In genomic region chr9:33230756-33231691, GRCh38 we compare ENCODE assay signal across 25 cellular contexts. TPM values are rescaled to one million over a fixed set of nuclear protein-coding genes. Genes with fewer than 3 reads are reported as not detected.
DNase-seq lines count a peak whose midpoint lies in the region; ATAC-seq, FAIRE-seq and TF ChIP-seq lines count a peak whose summit lies in the region.
"Had no signal": no experiment of that assay in that cellular context is flagged by ENCODE, and none has a peak within 500 bp of the region (broad histone marks: within the 10 kb centered on the region; RNA-seq: fewer than 3 reads in every experiment).

No MANE protein-coding gene starts in this region.

- H4K20me1 ChIP-seq in osteoblast (ENCODE audit: insufficient read depth, low read length) = no peaks in the 10 kb centered on the region

- no peak overlapping the region for H3K4me2 ChIP-seq in A549
- no peak overlapping the region for H3K4me2 ChIP-seq in osteoblast (ENCODE audit: insufficient read depth, low read length)
- H3K4me2 ChIP-seq: GM23338 had no signal

- no peaks in the 10 kb centered on the region for H3K27me3 ChIP-seq in osteoblast (ENCODE audit: insufficient read depth, low read length)
- H3K27me3 ChIP-seq: esophagus muscularis mucosa had no signal

- H3K27ac ChIP-seq in A549 (peak overlapping the region; percentile 96 to 99), osteoblast (ENCODE audit: low read depth, low read length) (no peak overlapping the region)
- H3K27ac ChIP-seq: esophagus muscularis mucosa, gastroesophageal sphincter had no signal

- H3K79me2 ChIP-seq in osteoblast (ENCODE audit: insufficient read depth, low read length) = no peaks in the 10 kb centered on the region

- CTCF ChIA-PET in A549 (lab: Yijun Ruan, JAX) = interaction anchor here (0.6 to 5.5 kb wide), 12 partner anchors 9 to 491 kb away, joined by 3 to 33 read pairs (median 4); partner anchors contain the start of genes AQP7, CHMP5 and SPINK4

- TF ChIP-seq CTCF in A549 (IDR thresholded peaks at IDR 0.05) = no peak
- no peak for TF ChIP-seq CTCF in astrocyte of the spinal cord (IDR thresholded peaks at IDR 0.05; ENCODE audit: low read depth, low read length)
- TF ChIP-seq CTCF in osteoblast (IDR thresholded peaks at IDR 0.05; ENCODE audit: extremely low read depth, low read depth, low read length) = no peak

- H3K4me3 ChIP-seq in A549 = no peak overlapping the region
- no peak overlapping the region for H3K4me3 ChIP-seq in astrocyte of the spinal cord (ENCODE audit: low read depth, low read length)
- no peak overlapping the region for H3K4me3 ChIP-seq in osteoblast (ENCODE audit: insufficient read depth, low read length)
- H3K4me3 ChIP-seq: esophagus muscularis mucosa, gastroesophageal sphincter, GM23338 had no signal

- H2AFZ ChIP-seq in osteoblast (ENCODE audit: low read length) = no peak overlapping the region
- H2AFZ ChIP-seq: GM23338 had no signal

- in situ Hi-C loops in astrocyte of the spinal cord (cut with HindIII; ENCODE audit: low sequenced_read_pairs) = loop anchor here (25.0 kb wide), 1 partner anchor 144 kb away; the partner anchor contains the start of gene SMU1

- H3K4me1 ChIP-seq in A549 (peaks cover 71% of the 10 kb centered on the region), osteoblast (ENCODE audit: insufficient read depth, low read length) (peaks cover 14% of the 10 kb centered on the region)
- H3K4me1 ChIP-seq: gastroesophageal sphincter had no signal

- TF ChIP-seq EP300 in A549 (IDR thresholded peaks at IDR 0.05) = no peak

- peaks cover 20% of the 10 kb centered on the region for H3K9me3 ChIP-seq in A549
- H3K9me3 ChIP-seq in osteoblast (ENCODE audit: low read depth, low read length) = no peaks in the 10 kb centered on the region
- H3K9me3 ChIP-seq: esophagus muscularis mucosa, gastroesophageal sphincter had no signal

- TF ChIP-seq RAD21 in A549 (conservative IDR thresholded peaks at IDR 0.05 in 1 of 2, IDR thresholded peaks at IDR 0.05 in 1 of 2) = no peak

- no peak for TF ChIP-seq POLR2A in A549 (IDR thresholded peaks at IDR 0.05; ENCODE audit: low read length)

- FAIRE-seq in A549 (lab: Jason Lieb, UNC) = no peak
- FAIRE-seq: D721Med, GM19239 had no signal

- 93% methylated on average over 13 of the region's 13 CpGs for WGBS in A549 (ENCODE audit: missing lambda C conversion rate)

- POLR2A ChIA-PET in A549 (lab: Yijun Ruan, JAX) = no interaction called here

- DNase-seq in A549 (ENCODE audit: low read depth in 1 of 2, low spot score in 1 of 2) = no peak
- peak; percentile 78 for DNase-seq in LoVo (ENCODE audit: low spot score)
- peak; percentile 33 for DNase-seq in astrocyte of the spinal cord (ENCODE audit: low read depth, low spot score)
- DNase-seq in osteoblast (ENCODE audit: insufficient read length, low spot score, missing footprints) = peak; percentile 53
- DNase-seq: activated CD8-positive, alpha-beta T cell treated with anti-CD3 and anti-CD28 coated beads, Interleukin-2, amount 10 ng/mL, durations not matched to agents 7 days and 5 days; activated naive CD4-positive, alpha-beta T cell; activated T-cell treated with anti-CD3 and anti-CD28 coated beads, Interleukin-2, amount 50 U/mL, for 1 hour; amniotic stem cell; C1 segment of cervical spinal cord; EL; NCI-H146; NCI-H524; stimulated activated CD4-positive, alpha-beta T cell treated with anti-CD3 and anti-CD28 coated beads, Interleukin-2, amount 100 ng/mL, for 48 hours; stimulated activated naive CD4-positive, alpha-beta T cell had no signal

- no peak for ATAC-seq in A549
- ATAC-seq in HG03432 (IDR thresholded peaks at IDR 0.05; ENCODE audit: unreplicated experiment) = no peak
- no peak for ATAC-seq in GM21737 (IDR thresholded peaks at IDR 0.05; ENCODE audit: unreplicated experiment)
- no peak for ATAC-seq in GM21367 (IDR thresholded peaks at IDR 0.05; ENCODE audit: unreplicated experiment)
- no peak for ATAC-seq in GM19455 (IDR thresholded peaks at IDR 0.05; ENCODE audit: unreplicated experiment)
- ATAC-seq: activated CD4-positive, CD25-positive, alpha-beta regulatory T cell treated with anti-CD3 and anti-CD28 coated beads, Interleukin-2, amount 50 U/mL, for 24 hours; activated CD8-positive, alpha-beta T cell treated with anti-CD3 and anti-CD28 coated beads, Interleukin-2, amount 10 ng/mL, durations not matched to agents 7 days and 5 days; gastroesophageal sphincter; GM23338 had no signal

- H3K36me3 ChIP-seq in osteoblast (ENCODE audit: insufficient read depth, low read length) = no peaks in the 10 kb centered on the region
- H3K36me3 ChIP-seq: esophagus muscularis mucosa, gastroesophageal sphincter had no signal

TF ChIP-seq in A549, 52 proteins besides CTCF, POLR2A, EP300 and RAD21 (continues in another document):
- TF ChIP-seq NFE2L2 (conservative IDR thresholded peaks at IDR 0.05; ENCODE audit: low read length) (no peak), MYC (IDR thresholded peaks at IDR 0.05; ENCODE audit: borderline replicate concordance, low read length) (no peak), ZSCAN20 (CRISPR knock-in tag; IDR thresholded peaks at IDR 0.05) (no peak), CBX2 (IDR thresholded peaks at IDR 0.05; ENCODE audit: borderline replicate concordance, low read depth) (no peak), MAX (IDR thresholded peaks at IDR 0.05) (no peak), ZFP36 (IDR thresholded peaks at IDR 0.05; ENCODE audit: borderline replicate concordance, partially characterized antibody) (no peak), PHF8 (IDR thresholded peaks at IDR 0.05; ENCODE audit: borderline replicate concordance, low read depth) (no peak), SMC3 (IDR thresholded peaks at IDR 0.05) (no peak), FOSL2 (IDR thresholded peaks at IDR 0.05) (no peak), FOSL2 (CRISPR knock-in tag; IDR thresholded peaks at IDR 0.05) (no peak), ATOH8 (CRISPR knock-in tag; IDR thresholded peaks at IDR 0.05; ENCODE audit: low read depth) (no peak), POLR2AphosphoS2 (conservative IDR thresholded peaks at IDR 0.05; ENCODE audit: low read length) (no peak), KDM1A (IDR thresholded peaks at IDR 0.05; ENCODE audit: low read depth) (no peak), GATA3 (IDR thresholded peaks at IDR 0.05; ENCODE audit: borderline replicate concordance) (no peak)
- TF ChIP-seq, protein P1, sequence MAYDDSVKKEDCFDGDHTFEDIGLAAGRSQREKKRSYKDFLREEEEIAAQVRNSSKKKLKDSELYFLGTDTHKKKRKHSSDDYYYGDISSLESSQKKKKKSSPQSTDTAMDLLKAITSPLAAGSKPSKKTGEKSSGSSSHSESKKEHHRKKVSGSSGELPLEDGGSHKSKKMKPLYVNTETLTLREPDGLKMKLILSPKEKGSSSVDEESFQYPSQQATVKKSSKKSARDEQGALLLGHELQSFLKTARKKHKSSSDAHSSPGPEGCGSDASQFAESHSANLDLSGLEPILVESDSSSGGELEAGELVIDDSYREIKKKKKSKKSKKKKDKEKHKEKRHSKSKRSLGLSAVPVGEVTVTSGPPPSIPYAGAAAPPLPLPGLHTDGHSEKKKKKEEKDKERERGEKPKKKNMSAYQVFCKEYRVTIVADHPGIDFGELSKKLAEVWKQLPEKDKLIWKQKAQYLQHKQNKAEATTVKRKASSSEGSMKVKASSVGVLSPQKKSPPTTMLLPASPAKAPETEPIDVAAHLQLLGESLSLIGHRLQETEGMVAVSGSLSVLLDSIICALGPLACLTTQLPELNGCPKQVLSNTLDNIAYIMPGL (CRISPR knock-in tag; IDR thresholded peaks at IDR 0.05; ENCODE audit: borderline replicate concordance) = no peak

RNA-seq across cellular contexts. Expression of gene SPINK4, which starts 8.9 kb away (rescaled TPM):
- 0.37 TPM in 1 of 2 replicates, not detected in the other for polyA plus RNA-seq in A549 (2011; rRNA removed)
- polyA plus RNA-seq in A549 (2012; cell fraction: cytosol; rRNA removed) = 0.34 TPM in 1 of 2 replicates, not detected in the other
- not detected in 2 replicates for polyA plus RNA-seq in A549 (2012; cell fraction: nucleus; rRNA removed)
- polyA plus RNA-seq in A549 (2017; fragmentation: RNase III; extraction: RNeasy Plus Mini Kit Qiagen cat#74134 plus additional on column Dnase treatment) = not detected in 3 replicates
- not detected in 2 replicates for polyA minus RNA-seq in A549 (2011; rRNA and poly(A)+ RNA removed)
- not detected in 2 replicates for total RNA-seq in osteoblast
- total RNA-seq: activated CD8-positive, alpha-beta T cell treated with anti-CD3 and anti-CD28 coated beads, Interleukin-2, amount 10 ng/mL, durations not matched to agents 7 days and 5 days; cerebellum; esophagus muscularis mucosa; gastroesophageal sphincter; GM23338 had no signal
- polyA plus RNA-seq: GM23338 had no signal

RNA-seq across cellular contexts. Expression of gene BAG1, which starts 33.5 kb away (rescaled TPM):
- 51.9 and 86.9 TPM in 2 replicates for polyA plus RNA-seq in A549 (2011; rRNA removed)
- polyA plus RNA-seq in A549 (2012; cell fraction: cytosol; rRNA removed) = 53.7 and 75.5 TPM in 2 replicates
- polyA plus RNA-seq in A549 (2012; cell fraction: nucleus; rRNA removed) = 34.3 and 62.2 TPM in 2 replicates
- polyA plus RNA-seq in A549 (2017; fragmentation: RNase III; extraction: RNeasy Plus Mini Kit Qiagen cat#74134 plus additional on column Dnase treatment) = 62.4 to 73.0 TPM (median 64.3 TPM) in 3 replicates
- 27.6 and 27.8 TPM in 2 replicates for polyA minus RNA-seq in A549 (2011; rRNA and poly(A)+ RNA removed)
- 29.3 and 35.9 TPM in 2 replicates for total RNA-seq in osteoblast

RNA-seq across cellular contexts. Expression of gene CHMP5, which starts 33.8 kb away (rescaled TPM):
- polyA plus RNA-seq in A549 (2011; rRNA removed) = 108 and 187 TPM in 2 replicates
- 38.7 and 48.0 TPM in 2 replicates for polyA plus RNA-seq in A549 (2012; cell fraction: cytosol; rRNA removed)
- 13.9 and 21.7 TPM in 2 replicates for polyA plus RNA-seq in A549 (2012; cell fraction: nucleus; rRNA removed)
- 99.8 to 119 TPM (median 108 TPM) in 3 replicates for polyA plus RNA-seq in A549 (2017; fragmentation: RNase III; extraction: RNeasy Plus Mini Kit Qiagen cat#74134 plus additional on column Dnase treatment)
- 15.3 and 16.9 TPM in 2 replicates for polyA minus RNA-seq in A549 (2011; rRNA and poly(A)+ RNA removed)
- 71.0 and 71.7 TPM in 2 replicates for total RNA-seq in osteoblast

RNA-seq across cellular contexts. Expression of gene NFX1, which starts 59.3 kb away (rescaled TPM):
- 41.1 and 41.2 TPM in 2 replicates for polyA plus RNA-seq in A549 (2011; rRNA removed)
- polyA plus RNA-seq in A549 (2012; cell fraction: cytosol; rRNA removed) = 20.7 and 21.0 TPM in 2 replicates
- polyA plus RNA-seq in A549 (2012; cell fraction: nucleus; rRNA removed) = 37.4 and 41.3 TPM in 2 replicates
- polyA plus RNA-seq in A549 (2017; fragmentation: RNase III; extraction: RNeasy Plus Mini Kit Qiagen cat#74134 plus additional on column Dnase treatment) = 23.6 to 25.0 TPM (median 24.8 TPM) in 3 replicates
- polyA minus RNA-seq in A549 (2011; rRNA and poly(A)+ RNA removed) = 76.4 and 88.5 TPM in 2 replicates
- 34.0 and 36.2 TPM in 2 replicates for total RNA-seq in osteoblast

Comparison
In these comparisons a context has a peak if more than half of its experiments do, and no peak if none do; other contexts are left out.
1. DNase-seq: peak in LoVo (single experiment), astrocyte of the spinal cord (single experiment) and osteoblast (single experiment); none in A549 (0 of 2).